ENCODE assay signal across 17 cellular contexts in genomic region chr16:15049581-15050180, GRCh38. TPM values are rescaled to one million over a fixed set of nuclear protein-coding genes. Genes with fewer than 3 reads are reported as not detected.
DNase-seq lines count a peak whose midpoint lies in the region; ATAC-seq, FAIRE-seq and TF ChIP-seq lines count a peak whose summit lies in the region.
"Had no signal": no experiment of that assay in that cellular context is flagged by ENCODE, and none has a peak within 500 bp of the region (broad histone marks: within the 10 kb centered on the region; RNA-seq: fewer than 3 reads in every experiment).

No MANE protein-coding gene starts in this region.

- dilution Hi-C loops in endothelial cell of umbilical vein (cut with MboI; ENCODE audit: extremely low pct_ligation_motif_present, low sequenced_read_pairs): no loop called here

- no peaks in the 10 kb centered on the region for H3K9me1 ChIP-seq in endothelial cell of umbilical vein (replicated peaks; ENCODE audit: control insufficient read depth, extremely low read depth, insufficient read depth, low read length)

- no peaks in the 10 kb centered on the region for H3K9me3 Mint-ChIP-seq in CD4-positive, CD25-positive, alpha-beta regulatory T cell
- H3K9me3 Mint-ChIP-seq in progenitor cell of endocrine pancreas (ENCODE audit: low read depth): no peaks in the 10 kb centered on the region
- H3K9me3 Mint-ChIP-seq: CD4-positive, alpha-beta T cell had no signal

- H3K27me3 Mint-ChIP-seq in CD4-positive, CD25-positive, alpha-beta regulatory T cell: no peaks in the 10 kb centered on the region
- no peaks in the 10 kb centered on the region for H3K27me3 Mint-ChIP-seq in progenitor cell of endocrine pancreas
- H3K27me3 Mint-ChIP-seq: CD4-positive, alpha-beta T cell had no signal

- BruUV-seq in endothelial cell of umbilical vein (replicated peaks; lab: Mats Ljungman, UMichigan): no TSS peak

- POLR2A ChIA-PET in endothelial cell of umbilical vein (lab: Charles Lee): interaction anchor here (0.6 kb wide), 2 partner anchors 17 to 59 kb away, joined by 5 to 6 read pairs; no protein-coding TSS in a partner anchor

- peaks cover 9 to 34% (median 22%) of the 10 kb centered on the region in 4 donors for H3K4me1 Mint-ChIP-seq in CD4-positive, CD25-positive, alpha-beta regulatory T cell
- peaks cover 9% of the 10 kb centered on the region for H3K4me1 Mint-ChIP-seq in progenitor cell of endocrine pancreas (ENCODE audit: low read depth)

- no peak for TF ChIP-seq POLR2A in endothelial cell of umbilical vein (IDR thresholded peaks at IDR 0.05; ENCODE audit: low read depth, low read length)

- peak overlapping the region in 2 of 3 donors; percentile 12 to 46 for H3K27ac Mint-ChIP-seq in CD4-positive, CD25-positive, alpha-beta regulatory T cell
- peak overlapping the region; percentile 25 for H3K27ac Mint-ChIP-seq in progenitor cell of endocrine pancreas
- H3K27ac Mint-ChIP-seq: CD4-positive, alpha-beta T cell had no signal

- no peak overlapping the region for H3K9ac ChIP-seq in endothelial cell of umbilical vein (replicated peaks; ENCODE audit: extremely low read depth, insufficient read depth, low read length)
- H3K9ac ChIP-seq: GM23248 had no signal

- H3K36me3 ChIP-seq in CD4-positive, CD25-positive, alpha-beta regulatory T cell (ENCODE audit: control insufficient read depth, insufficient read depth, low read length): peaks cover 16% of the 10 kb centered on the region
- H3K36me3 ChIP-seq in endothelial cell of umbilical vein (ENCODE audit: control insufficient read depth in 2 of 2, extremely low read depth in 1 of 2, insufficient read depth in 2 of 2, low read length in 2 of 2): peaks cover 3 to 10% of the 10 kb centered on the region in 2 experiments

- CTCF ChIA-PET in endothelial cell of umbilical vein (lab: Charles Lee): interaction anchor here (1.0 to 2.7 kb wide), 4 partner anchors 9 to 27 kb away, joined by 3 to 11 read pairs (median 4); no protein-coding TSS in a partner anchor

- no peak overlapping the region for H3K27ac ChIP-seq in CD4-positive, CD25-positive, alpha-beta regulatory T cell (ENCODE audit: insufficient read depth, low read length, poor library complexity, severe bottlenecking)
- H3K27ac ChIP-seq in VCaP (peak overlapping the region; percentile 52), endothelial cell of umbilical vein (ENCODE audit: insufficient read depth, low read depth, low read length) (peak overlapping the region; percentile 42)
- H3K27ac ChIP-seq: GM23248, HL-60 had no signal

- H2AFZ ChIP-seq in endothelial cell of umbilical vein (ENCODE audit: low read depth, low read length): no peak overlapping the region
- H2AFZ ChIP-seq: GM23248 had no signal

- H3K4me3 ChIP-seq in CD4-positive, CD25-positive, alpha-beta regulatory T cell (ENCODE audit: low read depth, low read length): no peak overlapping the region
- no peak overlapping the region for H3K4me3 ChIP-seq in endothelial cell of umbilical vein (replicated peaks in 1 of 3; ENCODE audit: insufficient read depth in 1 of 3, low read depth in 1 of 3, low read length in 3 of 3)
- H3K4me3 ChIP-seq: GM23248, HAP-1 had no signal

- no peak for DNase-seq in CD4-positive, CD25-positive, alpha-beta regulatory T cell
- DNase-seq in endothelial cell of umbilical vein (ENCODE audit: low read depth, low spot score) (peak; percentile 74), progenitor cell of endocrine pancreas (ENCODE audit: low spot score, unreplicated experiment) (no peak)
- DNase-seq: BE2C; C1 segment of cervical spinal cord; Caco-2; CD4-positive, alpha-beta T cell; GM23248; IMR-90 had no signal

- ATAC-seq in CD4-positive, CD25-positive, alpha-beta regulatory T cell (ENCODE audit: low read depth in 2 of 2): no peak
- ATAC-seq in HG03159 (IDR thresholded peaks at IDR 0.05; ENCODE audit: unreplicated experiment) (no peak), HG03045 (IDR thresholded peaks at IDR 0.05; ENCODE audit: unreplicated experiment) (no peak)

- H3K4me1 ChIP-seq in CD4-positive, CD25-positive, alpha-beta regulatory T cell (ENCODE audit: control insufficient read depth, insufficient read depth, low read length, poor library complexity, severe bottlenecking): peaks cover 6% of the 10 kb centered on the region
- H3K4me1 ChIP-seq in endothelial cell of umbilical vein (ENCODE audit: control insufficient read depth, extremely low read depth, insufficient read depth, low read length): peaks cover 14% of the 10 kb centered on the region
- H3K4me1 ChIP-seq: BE2C, Caco-2, HAP-1 had no signal

- FAIRE-seq in endothelial cell of umbilical vein (lab: Jason Lieb, UNC): peak; percentile 26
- FAIRE-seq: D721Med, G401.6, GM12891 had no signal

- no peak overlapping the region for H3K4me3 Mint-ChIP-seq in CD4-positive, CD25-positive, alpha-beta regulatory T cell
- H3K4me3 Mint-ChIP-seq in progenitor cell of endocrine pancreas (ENCODE audit: low read depth): no peak overlapping the region
- H3K4me3 Mint-ChIP-seq: CD4-positive, alpha-beta T cell had no signal

- intact Hi-C loops in endothelial cell of umbilical vein (cut with micrococcal nuclease): loop anchor here (10.0 kb wide), 1 partner anchor 75 kb away; the partner anchor contains the start of gene PDXDC1

- H3K27me3 ChIP-seq in CD4-positive, CD25-positive, alpha-beta regulatory T cell (ENCODE audit: control insufficient read depth, insufficient read depth, low read length): no peaks in the 10 kb centered on the region
- H3K27me3 ChIP-seq in endothelial cell of umbilical vein (ENCODE audit: control insufficient read depth in 2 of 2, insufficient read depth in 2 of 2, low read length in 2 of 2): no peaks in the 10 kb centered on the region
- H3K27me3 ChIP-seq: BE2C had no signal

- peak overlapping the region; percentile 73 for H3K4me2 ChIP-seq in endothelial cell of umbilical vein (ENCODE audit: insufficient read depth, low read length)

- H3K36me3 Mint-ChIP-seq in CD4-positive, CD25-positive, alpha-beta regulatory T cell: peaks cover 16% of the 10 kb centered on the region
- peaks cover 14% of the 10 kb centered on the region for H3K36me3 Mint-ChIP-seq in progenitor cell of endocrine pancreas (ENCODE audit: insufficient read depth)

- H3K79me2 ChIP-seq in endothelial cell of umbilical vein (ENCODE audit: control insufficient read depth, insufficient read depth, low read length): peaks cover 41% of the 10 kb centered on the region

- H4K20me1 ChIP-seq in endothelial cell of umbilical vein (replicated peaks; ENCODE audit: control insufficient read depth, extremely low read depth, insufficient read depth, low read length): no peaks in the 10 kb centered on the region

- no peak for TF ChIP-seq CTCF in VCaP (conservative IDR thresholded peaks at IDR 0.05)
- TF ChIP-seq CTCF in endothelial cell of umbilical vein (IDR thresholded peaks at IDR 0.05; ENCODE audit: extremely low read depth in 1 of 2, insufficient read depth in 1 of 2, low read depth in 1 of 2, low read length in 2 of 2): no peak
- no peak for TF ChIP-seq CTCF in progenitor cell of endocrine pancreas (IDR thresholded peaks at IDR 0.05; ENCODE audit: unreplicated experiment)

- H3K9me3 ChIP-seq in CD4-positive, CD25-positive, alpha-beta regulatory T cell (ENCODE audit: control insufficient read depth in 2 of 2, low read length in 2 of 2): no peaks in the 10 kb centered on the region
- H3K9me3 ChIP-seq in endothelial cell of umbilical vein (replicated peaks; ENCODE audit: control insufficient read depth, insufficient read depth, low read length): no peaks in the 10 kb centered on the region
- H3K9me3 ChIP-seq: BE2C, Caco-2, HAP-1 had no signal

TF ChIP-seq in endothelial cell of umbilical vein, 7 proteins besides CTCF, POLR2A, EP300 and RAD21:
- TF ChIP-seq GATA2 (IDR thresholded peaks at IDR 0.05; ENCODE audit: insufficient read depth, insufficient read length, low read depth, low read length): no peak
- TF ChIP-seq FOS (IDR thresholded peaks at IDR 0.05; ENCODE audit: borderline replicate concordance, insufficient read depth, low read length): no peak
- TF ChIP-seq JUN (IDR thresholded peaks at IDR 0.05; ENCODE audit: borderline replicate concordance, insufficient read depth, insufficient read length, low read depth): no peak
- no peak for TF ChIP-seq POLR2AphosphoS5 (IDR thresholded peaks at IDR 0.05; ENCODE audit: insufficient read depth, low read depth, low read length)
- TF ChIP-seq MYC (IDR thresholded peaks at IDR 0.05; ENCODE audit: low read depth, low read length): no peak
- TF ChIP-seq MAX (IDR thresholded peaks at IDR 0.05; ENCODE audit: insufficient read depth, insufficient read length): no peak
- TF ChIP-seq EZH2 (IDR thresholded peaks at IDR 0.05; ENCODE audit: borderline replicate concordance, low read depth, low read length, severe bottlenecking): no peak

RNA-seq across cellular contexts. Expression of gene NTAN1, which starts 6.2 kb away (rescaled TPM):
- total RNA-seq in CD4-positive, CD25-positive, alpha-beta regulatory T cell: 46.8 TPM
- polyA plus RNA-seq in CD4-positive, CD25-positive, alpha-beta regulatory T cell: 100 to 1,000 TPM in 2 of 4 donors, 10 to 100 TPM in 2; 75.4 to 115 (median 96.7) TPM
- total RNA-seq in endothelial cell of umbilical vein (93.8 and 94.6 TPM in 2 replicates), progenitor cell of endocrine pancreas (50.0 and 52.0 TPM in 2 replicates)
- 104 and 105 TPM in 2 replicates for polyA plus RNA-seq in endothelial cell of umbilical vein
- polyA plus RNA-seq in endothelial cell of umbilical vein (2011; cell fraction: cytosol; rRNA removed): 104 and 121 TPM in 2 replicates
- 84.5 and 85.0 TPM in 2 replicates for polyA plus RNA-seq in endothelial cell of umbilical vein (2011; cell fraction: nucleus; rRNA removed)
- polyA plus RNA-seq in endothelial cell of umbilical vein (2012): 102 and 127 TPM in 2 replicates
- 101 and 108 TPM in 2 replicates for polyA minus RNA-seq in endothelial cell of umbilical vein
- polyA minus RNA-seq in endothelial cell of umbilical vein (2011; cell fraction: cytosol; rRNA and poly(A)+ RNA removed): 9.7 TPM
- 47.0 and 51.6 TPM in 2 replicates for polyA minus RNA-seq in endothelial cell of umbilical vein (2011; cell fraction: nucleus; rRNA and poly(A)+ RNA removed)

RNA-seq across cellular contexts. Expression of gene RRN3, which starts 44.4 kb away (rescaled TPM):
- total RNA-seq in CD4-positive, CD25-positive, alpha-beta regulatory T cell: 29.9 TPM
- polyA plus RNA-seq in CD4-positive, CD25-positive, alpha-beta regulatory T cell: 10 to 100 TPM; 21.6 to 31.3 (median 27.1) TPM
- total RNA-seq in endothelial cell of umbilical vein (22.7 and 26.5 TPM in 2 replicates), progenitor cell of endocrine pancreas (36.9 and 40.0 TPM in 2 replicates)
- 12.3 and 15.1 TPM in 2 replicates for polyA plus RNA-seq in endothelial cell of umbilical vein
- 17.0 and 17.4 TPM in 2 replicates for polyA plus RNA-seq in endothelial cell of umbilical vein (2011; cell fraction: cytosol; rRNA removed)
- polyA plus RNA-seq in endothelial cell of umbilical vein (2011; cell fraction: nucleus; rRNA removed): 30.3 and 33.3 TPM in 2 replicates
- polyA plus RNA-seq in endothelial cell of umbilical vein (2012): 28.0 and 30.8 TPM in 2 replicates
- polyA minus RNA-seq in endothelial cell of umbilical vein: 34.4 and 36.9 TPM in 2 replicates
- 24.3 TPM for polyA minus RNA-seq in endothelial cell of umbilical vein (2011; cell fraction: cytosol; rRNA and poly(A)+ RNA removed)
- 14.8 and 23.0 TPM in 2 replicates for polyA minus RNA-seq in endothelial cell of umbilical vein (2011; cell fraction: nucleus; rRNA and poly(A)+ RNA removed)
